Comparison of ENCODE assay signal across 17 cellular contexts in genomic region chr10:76051007-76051936, GRCh38.
A peak's percentile ranks its signal among the peaks of the same experiment; 100 is the strongest.
DNase-seq lines count a peak whose midpoint lies in the region; ATAC-seq, FAIRE-seq and TF ChIP-seq lines count a peak whose summit lies in the region.
"Had no signal": no experiment of that assay in that cellular context is flagged by ENCODE, and none has a peak within 500 bp of the region (broad histone marks: within the 10 kb centered on the region; RNA-seq: fewer than 3 reads in every experiment).

No MANE protein-coding gene starts in this region.

- no peaks in the 10 kb centered on the region for H3K9me3 ChIP-seq in small intestine (ENCODE audit: control insufficient read depth, low read depth)
- peaks cover 0 to 3% of the 10 kb centered on the region in 2 donors for H3K9me3 ChIP-seq in ovary
- H3K9me3 ChIP-seq: thyroid gland had no signal

- H3K27ac ChIP-seq in small intestine (ENCODE audit: low read depth in 1 of 2, low read length in 1 of 2) (no peak overlapping the region), ovary (no peak overlapping the region)
- H3K27ac ChIP-seq: thyroid gland had no signal

- H3K4me1 ChIP-seq in small intestine (ENCODE audit: control insufficient read depth in 2 of 2, insufficient read depth in 1 of 2, low read depth in 1 of 2, low read length in 1 of 2) (peaks cover 0 to 5% of the 10 kb centered on the region in 2 donors), ovary (ENCODE audit: insufficient read depth) (no peaks in the 10 kb centered on the region)
- H3K4me1 ChIP-seq: thyroid gland had no signal

- FAIRE-seq in small intestine (lab: Jason Lieb, UNC), result no peak
- FAIRE-seq: A204.1, colon had no signal

- H3K27me3 ChIP-seq in small intestine (ENCODE audit: control insufficient read depth in 2 of 2, insufficient read depth in 2 of 2, low read length in 2 of 2) (no peaks in the 10 kb centered on the region), ovary (no peaks in the 10 kb centered on the region)
- H3K27me3 ChIP-seq: thyroid gland had no signal

- TF ChIP-seq CTCF in ovary (IDR thresholded peaks at IDR 0.05), result no peak

- WGBS in small intestine, 3 donors, result 14 to 53% (median 31%) methylated on average over 12 of the region's 12 CpGs
- 84 to 87% (median 86%) methylated on average over 12 of the region's 12 CpGs for WGBS in ovary, 3 donors

- no peak for TF ChIP-seq POLR2A in ovary (IDR thresholded peaks at IDR 0.05)

- H3K36me3 ChIP-seq in small intestine (ENCODE audit: control insufficient read depth in 2 of 2, insufficient read depth in 2 of 2, low read length in 2 of 2), result no peaks in the 10 kb centered on the region
- no peaks in the 10 kb centered on the region for H3K36me3 ChIP-seq in ovary
- H3K36me3 ChIP-seq: thyroid gland had no signal

- DNase-seq in NCI-H345 (lab: John Stamatoyannopoulos, UW) (peak; percentile 6), NCI-H345 treated with DMSO at 0.1 percent for 48 hours (lab: John Stamatoyannopoulos, UW; ENCODE audit: unreplicated experiment) (no peak), NCI-H774 (lab: John Stamatoyannopoulos, UW) (peak; percentile 63), left lobe of liver (ENCODE audit: low spot score) (peak; percentile 73), small intestine (peak; percentile 57), ovary (no peak)
- DNase-seq: activated CD4-positive, alpha-beta T cell treated with anti-CD3 and anti-CD28 coated beads for 4 hours; activated T-cell treated with anti-CD3 and anti-CD28 coated beads, Interleukin-2, amount 50 U/mL, for 48 hours; NCI-H2107; stimulated activated CD4-positive, alpha-beta T cell treated with anti-CD3 and anti-CD28 coated beads, Interleukin-15, amount 100 ng/mL, for 24 hours had no signal

- intact Hi-C loops in ovary (cut with DNase I), result no loop called here

- no peak overlapping the region for H3K4me3 ChIP-seq in small intestine (ENCODE audit: low read depth in 1 of 2, low read length in 2 of 2)
- no peak overlapping the region for H3K4me3 ChIP-seq in ovary
- H3K4me3 ChIP-seq: thyroid gland had no signal

- ATAC-seq in left lobe of liver, result peak; percentile 91
- no peak for ATAC-seq in GM19023 (IDR thresholded peaks at IDR 0.05; ENCODE audit: unreplicated experiment)
- no peak for ATAC-seq in GM19395 (IDR thresholded peaks at IDR 0.05; ENCODE audit: unreplicated experiment)
- ATAC-seq: esophagus mucosa, Panc1 had no signal

- no peak for TF ChIP-seq EP300 in ovary (IDR thresholded peaks at IDR 0.05)

Comparison
In these comparisons a context has a peak if more than half of its experiments do, and no peak if none do; other contexts are left out.
1. DNase-seq: peak in NCI-H345 (single experiment), NCI-H774 (single experiment), left lobe of liver (single experiment) and small intestine (single experiment); none in NCI-H345 treated with DMSO at 0.1 percent for 48 hours (single experiment) and ovary (0 of 5).